Comparison of ENCODE assay signal across 8 cellular contexts in the genomic region with DNA sequence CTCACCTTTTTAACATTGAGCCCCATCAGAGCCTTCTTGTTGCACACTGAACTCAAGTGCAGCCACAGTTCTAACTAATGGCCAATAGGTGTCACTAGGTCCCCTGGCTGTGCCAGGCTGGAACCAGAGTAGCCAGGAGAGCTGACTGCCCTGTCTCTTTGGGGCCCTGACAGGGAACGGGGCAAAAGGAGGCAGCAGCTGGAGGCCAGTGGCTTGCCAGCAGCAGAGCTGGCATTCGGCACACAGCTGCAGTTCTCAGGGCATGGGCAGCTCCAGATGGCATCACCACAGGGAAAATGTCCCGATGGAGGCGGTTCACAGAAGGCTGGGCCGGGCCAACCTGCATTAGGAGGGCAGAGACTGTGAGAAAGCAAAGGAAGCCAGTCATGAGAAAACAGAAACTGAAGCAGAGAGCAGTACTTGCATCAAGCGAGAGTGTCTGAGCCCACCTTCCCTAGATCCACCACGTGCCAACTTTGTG.
DNase-seq lines count a peak whose midpoint lies in the region; ATAC-seq and TF ChIP-seq lines count a peak whose summit lies in the region.

No MANE protein-coding gene starts in this region.

- no peak overlapping the region for H3K4me2 ChIP-seq in HCT116 (ENCODE audit: low read length)

- H3K27ac ChIP-seq in HCT116 (ENCODE audit: low read depth, low read length), result no peak overlapping the region

- no peaks in the 10 kb centered on the region for H4K20me1 ChIP-seq in HCT116 (ENCODE audit: insufficient read depth)

- intact Hi-C loops in HCT116 (cut with micrococcal nuclease), result no loop called here

- no peak for TF ChIP-seq POLR2A in HCT116 (IDR thresholded peaks at IDR 0.05; ENCODE audit: borderline replicate concordance, extremely low read depth, insufficient read depth, insufficient read length)

- no peak overlapping the region for H3K4me3 Mint-ChIP-seq in activated naive CD8-positive, alpha-beta T cell treated with anti-CD3 and anti-CD28 coated beads for 36 hours
- no peak overlapping the region for H3K4me3 Mint-ChIP-seq in activated naive CD8-positive, alpha-beta T cell treated with anti-CD3 and anti-CD28 coated beads, Interleukin-2, amount 50 U/mL, for 24 hours

- ATAC-seq in activated naive CD8-positive, alpha-beta T cell treated with anti-CD3 and anti-CD28 coated beads, Interleukin-2, amount 50 U/mL, for 24 hours, result no peak
- ATAC-seq in HCT116, result peak; percentile 99
- ATAC-seq in activated naive CD4-positive, alpha-beta T cell treated with anti-CD3 and anti-CD28 coated beads, Interleukin-2, amount 50 U/mL, for 72 hours, result no peak

- H3K36me3 ChIP-seq in HCT116 (ENCODE audit: control insufficient read depth in 1 of 2, insufficient read depth in 2 of 2, low read length in 2 of 2), result no peaks in the 10 kb centered on the region

- RAD21 ChIA-PET in HCT116 (lab: Charles Lee; ENCODE audit: low non-redundant PET in 1 of 2, low total read pairs in 2 of 2, uncharacterized antibody in 2 of 2, unreplicated experiment in 2 of 2), result no interaction called here

- H3K9me3 ChIP-seq in HCT116 (ENCODE audit: control insufficient read depth in 1 of 2, insufficient read depth in 1 of 2, low read depth in 1 of 2, low read length in 2 of 2), result no peaks in the 10 kb centered on the region

- POLR2A ChIA-PET in HCT116 (lab: Charles Lee), result no interaction called here

- H3K4me1 ChIP-seq in HCT116 (ENCODE audit: control insufficient read depth in 1 of 2, insufficient read depth in 2 of 2, low read length in 2 of 2), result no peaks in the 10 kb centered on the region

- no peak overlapping the region for H2AFZ ChIP-seq in HCT116 (ENCODE audit: low read depth, low read length, poor library complexity, severe bottlenecking)

- H3K9me3 Mint-ChIP-seq in activated naive CD8-positive, alpha-beta T cell treated with anti-CD3 and anti-CD28 coated beads for 36 hours, result no peaks in the 10 kb centered on the region
- no peaks in the 10 kb centered on the region for H3K9me3 Mint-ChIP-seq in activated naive CD8-positive, alpha-beta T cell treated with anti-CD3 and anti-CD28 coated beads, Interleukin-2, amount 50 U/mL, for 24 hours
- no peaks in the 10 kb centered on the region for H3K9me3 Mint-ChIP-seq in activated naive CD4-positive, alpha-beta T cell treated with anti-CD3 and anti-CD28 coated beads, Interleukin-2, amount 50 U/mL, for 72 hours

- in situ Hi-C loops in T47D (cut with HindIII; ENCODE audit: low pct_unique_long_range_greater_than_20kb, low sequenced_read_pairs), result no loop called here

- TF ChIP-seq CTCF in HCT116 (IDR thresholded peaks at IDR 0.05 in 2 of 3, conservative IDR thresholded peaks at IDR 0.05 in 1 of 3; ENCODE audit: borderline replicate concordance in 1 of 3, insufficient read depth in 1 of 3, low read depth in 2 of 3, low read length in 2 of 3), result peak; percentile 47 to 89 (median 75); a peak in 5 of 6 replicates

- peaks cover 4% of the 10 kb centered on the region; the same call in 1 of the 2 replicates for H3K27me3 ChIP-seq in HCT116 (ENCODE audit: insufficient read depth, low read length)

- H3K9me2 ChIP-seq in HCT116 (ENCODE audit: insufficient read depth), result no peaks in the 10 kb centered on the region

- H3K79me2 ChIP-seq in HCT116 (ENCODE audit: insufficient read depth, low read length), result no peaks in the 10 kb centered on the region

- no peak overlapping the region for H3K4me3 ChIP-seq in HCT116 (replicated peaks in 1 of 2; ENCODE audit: low read depth in 1 of 2, low read length in 2 of 2)

- no peak overlapping the region for H3K9ac ChIP-seq in HCT116 (ENCODE audit: low read length)

- H3K36me3 Mint-ChIP-seq in activated naive CD8-positive, alpha-beta T cell treated with anti-CD3 and anti-CD28 coated beads for 36 hours, result no peaks in the 10 kb centered on the region
- H3K36me3 Mint-ChIP-seq in activated naive CD8-positive, alpha-beta T cell treated with anti-CD3 and anti-CD28 coated beads, Interleukin-2, amount 50 U/mL, for 24 hours (ENCODE audit: low read depth), result no peaks in the 10 kb centered on the region
- H3K36me3 Mint-ChIP-seq in activated naive CD4-positive, alpha-beta T cell treated with anti-CD3 and anti-CD28 coated beads, Interleukin-2, amount 50 U/mL, for 72 hours, result no peaks in the 10 kb centered on the region

- H3K27me3 Mint-ChIP-seq in activated naive CD8-positive, alpha-beta T cell treated with anti-CD3 and anti-CD28 coated beads for 36 hours, result no peaks in the 10 kb centered on the region
- peaks cover 4% of the 10 kb centered on the region for H3K27me3 Mint-ChIP-seq in activated naive CD8-positive, alpha-beta T cell treated with anti-CD3 and anti-CD28 coated beads, Interleukin-2, amount 50 U/mL, for 24 hours

- H3K27ac Mint-ChIP-seq in activated naive CD8-positive, alpha-beta T cell treated with anti-CD3 and anti-CD28 coated beads for 36 hours, result no peak overlapping the region
- H3K27ac Mint-ChIP-seq in activated naive CD8-positive, alpha-beta T cell treated with anti-CD3 and anti-CD28 coated beads, Interleukin-2, amount 50 U/mL, for 24 hours, result no peak overlapping the region
- H3K27ac Mint-ChIP-seq in activated naive CD4-positive, alpha-beta T cell treated with anti-CD3 and anti-CD28 coated beads, Interleukin-2, amount 50 U/mL, for 72 hours, result no peak overlapping the region

- no TSS peak for BruUV-seq in HCT116 (replicated peaks; lab: Mats Ljungman, UMichigan)

- DNase-seq in activated naive CD8-positive, alpha-beta T cell treated with anti-CD3 and anti-CD28 coated beads for 36 hours, result peak; percentile 3
- DNase-seq in activated naive CD8-positive, alpha-beta T cell treated with anti-CD3 and anti-CD28 coated beads, Interleukin-2, amount 50 U/mL, for 24 hours, result no peak
- DNase-seq in HCT116 (ENCODE audit: low read depth, low spot score) (peak; percentile 42), NCI-H510A treated with DMSO at 0.1 percent for 48 hours (lab: John Stamatoyannopoulos, UW) (peak; percentile 35), T47D (ENCODE audit: low read depth in 1 of 2, low spot score in 1 of 2) (peak; percentile 27 to 65), mesenteric fat pad (ENCODE audit: low spot score) (peak; percentile 75), NCI-H1105 treated with DMSO at 0.1 percent for 48 hours (lab: John Stamatoyannopoulos, UW) (no peak)
- no peak for DNase-seq in activated naive CD4-positive, alpha-beta T cell treated with anti-CD3 and anti-CD28 coated beads, Interleukin-2, amount 50 U/mL, for 72 hours (ENCODE audit: low spot score in 2 of 2)

- CTCF ChIA-PET in HCT116 (lab: Charles Lee), result interaction anchor here (0.7 to 1.3 kb wide), 6 partner anchors 11 to 328 kb away, joined by 4 to 5 read pairs (median 4); no protein-coding TSS in a partner anchor

- peak; percentile 59 for TF ChIP-seq RAD21 in HCT116 (IDR thresholded peaks at IDR 0.05; ENCODE audit: low read depth)

- H3K4me1 Mint-ChIP-seq in activated naive CD8-positive, alpha-beta T cell treated with anti-CD3 and anti-CD28 coated beads for 36 hours, result no peaks in the 10 kb centered on the region
- peaks cover 2% of the 10 kb centered on the region for H3K4me1 Mint-ChIP-seq in activated naive CD8-positive, alpha-beta T cell treated with anti-CD3 and anti-CD28 coated beads, Interleukin-2, amount 50 U/mL, for 24 hours

TF ChIP-seq in HCT116, 20 proteins besides CTCF, POLR2A, EP300 and RAD21:
- TF ChIP-seq POLR2AphosphoS5 (IDR thresholded peaks at IDR 0.05; ENCODE audit: low read depth, low read length) (no peak), SP1 (IDR thresholded peaks at IDR 0.05; ENCODE audit: low read depth) (no peak), CEBPB (IDR thresholded peaks at IDR 0.05; ENCODE audit: low read depth) (no peak), FOSL1 (IDR thresholded peaks at IDR 0.05; ENCODE audit: low read depth) (no peak), ZFX (IDR thresholded peaks at IDR 0.05) (no peak), EZH2 (IDR thresholded peaks at IDR 0.05) (no peak), JUND (IDR thresholded peaks at IDR 0.05) (no peak), ZNF274 (IDR thresholded peaks at IDR 0.05; ENCODE audit: low read depth, low read length) (no peak)
- TF ChIP-seq, protein P1, sequence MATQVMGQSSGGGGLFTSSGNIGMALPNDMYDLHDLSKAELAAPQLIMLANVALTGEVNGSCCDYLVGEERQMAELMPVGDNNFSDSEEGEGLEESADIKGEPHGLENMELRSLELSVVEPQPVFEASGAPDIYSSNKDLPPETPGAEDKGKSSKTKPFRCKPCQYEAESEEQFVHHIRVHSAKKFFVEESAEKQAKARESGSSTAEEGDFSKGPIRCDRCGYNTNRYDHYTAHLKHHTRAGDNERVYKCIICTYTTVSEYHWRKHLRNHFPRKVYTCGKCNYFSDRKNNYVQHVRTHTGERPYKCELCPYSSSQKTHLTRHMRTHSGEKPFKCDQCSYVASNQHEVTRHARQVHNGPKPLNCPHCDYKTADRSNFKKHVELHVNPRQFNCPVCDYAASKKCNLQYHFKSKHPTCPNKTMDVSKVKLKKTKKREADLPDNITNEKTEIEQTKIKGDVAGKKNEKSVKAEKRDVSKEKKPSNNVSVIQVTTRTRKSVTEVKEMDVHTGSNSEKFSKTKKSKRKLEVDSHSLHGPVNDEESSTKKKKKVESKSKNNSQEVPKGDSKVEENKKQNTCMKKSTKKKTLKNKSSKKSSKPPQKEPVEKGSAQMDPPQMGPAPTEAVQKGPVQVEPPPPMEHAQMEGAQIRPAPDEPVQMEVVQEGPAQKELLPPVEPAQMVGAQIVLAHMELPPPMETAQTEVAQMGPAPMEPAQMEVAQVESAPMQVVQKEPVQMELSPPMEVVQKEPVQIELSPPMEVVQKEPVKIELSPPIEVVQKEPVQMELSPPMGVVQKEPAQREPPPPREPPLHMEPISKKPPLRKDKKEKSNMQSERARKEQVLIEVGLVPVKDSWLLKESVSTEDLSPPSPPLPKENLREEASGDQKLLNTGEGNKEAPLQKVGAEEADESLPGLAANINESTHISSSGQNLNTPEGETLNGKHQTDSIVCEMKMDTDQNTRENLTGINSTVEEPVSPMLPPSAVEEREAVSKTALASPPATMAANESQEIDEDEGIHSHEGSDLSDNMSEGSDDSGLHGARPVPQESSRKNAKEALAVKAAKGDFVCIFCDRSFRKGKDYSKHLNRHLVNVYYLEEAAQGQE (IDR thresholded peaks at IDR 0.05; ENCODE audit: low read depth), result no peak
- TF ChIP-seq, protein P2, sequence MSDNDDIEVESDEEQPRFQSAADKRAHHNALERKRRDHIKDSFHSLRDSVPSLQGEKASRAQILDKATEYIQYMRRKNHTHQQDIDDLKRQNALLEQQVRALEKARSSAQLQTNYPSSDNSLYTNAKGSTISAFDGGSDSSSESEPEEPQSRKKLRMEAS (IDR thresholded peaks at IDR 0.05), result no peak

Comparison
In these comparisons a context has a peak if more than half of its experiments do, and no peak if none do; other contexts are left out.
1. DNase-seq: peak in activated naive CD8-positive, alpha-beta T cell treated with anti-CD3 and anti-CD28 coated beads for 36 hours (single experiment), HCT116 (single experiment), NCI-H510A treated with DMSO at 0.1 percent for 48 hours (single experiment), T47D (2 of 2) and mesenteric fat pad (single experiment); none in activated naive CD8-positive, alpha-beta T cell treated with anti-CD3 and anti-CD28 coated beads, Interleukin-2, amount 50 U/mL, for 24 hours (single experiment), NCI-H1105 treated with DMSO at 0.1 percent for 48 hours (single experiment) and activated naive CD4-positive, alpha-beta T cell treated with anti-CD3 and anti-CD28 coated beads, Interleukin-2, amount 50 U/mL, for 72 hours (0 of 2).